8 cellular contexts compared by ENCODE assay signal in the genomic region with DNA sequence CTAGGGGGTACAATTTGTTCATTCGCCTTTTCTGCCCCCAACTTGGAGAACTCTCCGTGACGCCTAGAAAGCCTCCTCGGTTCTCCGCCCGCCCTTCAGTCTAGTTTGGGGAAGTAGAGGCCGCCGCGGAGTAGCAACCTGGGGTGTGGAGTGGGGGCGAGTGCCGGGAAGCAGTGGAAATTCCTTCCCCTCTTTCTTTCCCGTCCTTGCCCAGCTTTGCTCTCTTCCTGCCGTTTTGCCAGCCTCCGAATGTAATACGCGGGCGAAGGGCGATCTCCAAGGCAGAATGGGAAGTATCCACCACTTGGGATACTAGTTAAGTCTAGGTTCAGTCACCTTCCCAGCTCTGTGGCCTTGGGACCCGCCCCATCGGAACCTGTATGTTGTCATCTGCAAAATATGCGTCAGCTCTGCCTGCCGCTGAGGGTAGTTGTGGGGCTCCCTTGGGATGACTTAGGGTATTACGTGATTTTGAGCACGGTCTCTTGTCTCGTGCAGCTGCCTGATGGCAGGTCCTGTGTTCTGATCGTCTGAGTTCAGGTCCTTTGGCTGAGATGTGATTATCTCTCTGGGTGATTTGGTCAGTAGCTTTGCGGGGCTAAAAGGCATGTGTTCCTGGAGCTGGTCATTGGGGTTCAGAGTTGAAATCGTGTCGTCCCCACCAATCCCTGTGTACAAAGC. TPM values are rescaled to one million over a fixed set of nuclear protein-coding genes. Genes with fewer than 3 reads are reported as not detected.
DNase-seq lines count a peak whose midpoint lies in the region; ATAC-seq, FAIRE-seq and TF ChIP-seq lines count a peak whose summit lies in the region.

No MANE protein-coding gene starts in this region.

- DNase-seq in A549 (ENCODE audit: low read depth in 1 of 2, low spot score in 1 of 2) (peak; percentile 50 to 62), NCI-H2196 treated with DMSO at 0.1 percent for 48 hours (lab: John Stamatoyannopoulos, UW; ENCODE audit: unreplicated experiment) (peak; percentile 33), right lobe of liver (peak; percentile 50 to 58 (median 50))
- peak; percentile 49 for DNase-seq in activated CD4-positive, CD25-positive, alpha-beta regulatory T cell treated with anti-CD3 and anti-CD28 coated beads, Interleukin-2, amount 50 U/mL, for 16 hours (ENCODE audit: low read depth, low spot score)
- DNase-seq in stimulated activated CD4-positive, alpha-beta T cell treated with anti-CD3 and anti-CD28 coated beads, Interleukin-4, amount 100 ng/mL, for 4 hours = peak; percentile 58 to 79

- no peak for TF ChIP-seq RAD21 in A549 (conservative IDR thresholded peaks at IDR 0.05 in 1 of 2, IDR thresholded peaks at IDR 0.05 in 1 of 2)

- intact Hi-C loops in right lobe of liver (cut with DNase I) = no loop called here

- H3K27ac ChIP-seq in A549 = peak overlapping the region; percentile 89 to 92
- H3K27ac ChIP-seq in cingulate gyrus (ENCODE audit: low read depth, low read length) = peak overlapping the region; percentile 15
- peak overlapping the region; percentile 23 to 66 (median 53) for H3K27ac ChIP-seq in right lobe of liver

- H3K9me3 ChIP-seq in A549 = no peaks in the 10 kb centered on the region
- H3K9me3 ChIP-seq in right lobe of liver = no peaks in the 10 kb centered on the region

- CTCF ChIA-PET in A549 (lab: Yijun Ruan, JAX) = interaction anchor here (1.4 kb wide), 1 partner anchor 24 kb away, joined by 3 read pairs; no protein-coding TSS in a partner anchor

- no peaks in the 10 kb centered on the region for H3K36me3 ChIP-seq in right lobe of liver

- no peaks in the 10 kb centered on the region for H3K27me3 ChIP-seq in right lobe of liver

- TF ChIP-seq EP300 in A549 (IDR thresholded peaks at IDR 0.05) = no peak

- ATAC-seq in A549 = peak; percentile 68 to 77
- ATAC-seq in GM18520 (IDR thresholded peaks at IDR 0.05; ENCODE audit: unreplicated experiment) = peak; percentile 76
- ATAC-seq in HG03060 (IDR thresholded peaks at IDR 0.05; ENCODE audit: low read depth, unreplicated experiment) = peak; percentile 81
- ATAC-seq in right lobe of liver = peak; percentile 41 to 74 (median 49)

- no peak for TF ChIP-seq CTCF in A549 (IDR thresholded peaks at IDR 0.05)
- TF ChIP-seq CTCF in right lobe of liver (IDR thresholded peaks at IDR 0.05) = no peak

- 13% methylated on average over 28 of the region's 29 CpGs for WGBS in A549 (ENCODE audit: missing lambda C conversion rate)
- 4% methylated on average over 24 of the region's 29 CpGs for WGBS in right lobe of liver (ENCODE audit: insufficient coverage, low coverage, low lambda C conversion rate, missing lambda C conversion rate)

- FAIRE-seq in A549 (lab: Jason Lieb, UNC) = no peak

- TF ChIP-seq POLR2A in A549 (IDR thresholded peaks at IDR 0.05; ENCODE audit: low read length) (no peak), right lobe of liver (IDR thresholded peaks at IDR 0.05) (no peak)

- peak overlapping the region; percentile 95 for H3K4me3 ChIP-seq in A549
- H3K4me3 ChIP-seq in right lobe of liver = peak overlapping the region; percentile 53 to 78 (median 63)

- POLR2A ChIA-PET in A549 (lab: Yijun Ruan, JAX) = no interaction called here

- H3K4me2 ChIP-seq in A549 = peak overlapping the region; percentile 100

- H3K4me1 ChIP-seq in A549 (0 out of 3 replicates have a peak, but pooled peaks cover 6% of the 10 kb centered on the region), right lobe of liver (peaks cover 0 to 8% (median 0%) of the 10 kb centered on the region in 4 donors)

TF ChIP-seq in A549, 52 proteins besides CTCF, POLR2A, EP300 and RAD21:
- TF ChIP-seq KDM1A (IDR thresholded peaks at IDR 0.05; ENCODE audit: low read depth) = no peak
- TF ChIP-seq HOXA7 (CRISPR knock-in tag; IDR thresholded peaks at IDR 0.05) = no peak
- no peak for TF ChIP-seq ESRRA (IDR thresholded peaks at IDR 0.05; ENCODE audit: borderline replicate concordance, low read length)
- TF ChIP-seq, protein P1, sequence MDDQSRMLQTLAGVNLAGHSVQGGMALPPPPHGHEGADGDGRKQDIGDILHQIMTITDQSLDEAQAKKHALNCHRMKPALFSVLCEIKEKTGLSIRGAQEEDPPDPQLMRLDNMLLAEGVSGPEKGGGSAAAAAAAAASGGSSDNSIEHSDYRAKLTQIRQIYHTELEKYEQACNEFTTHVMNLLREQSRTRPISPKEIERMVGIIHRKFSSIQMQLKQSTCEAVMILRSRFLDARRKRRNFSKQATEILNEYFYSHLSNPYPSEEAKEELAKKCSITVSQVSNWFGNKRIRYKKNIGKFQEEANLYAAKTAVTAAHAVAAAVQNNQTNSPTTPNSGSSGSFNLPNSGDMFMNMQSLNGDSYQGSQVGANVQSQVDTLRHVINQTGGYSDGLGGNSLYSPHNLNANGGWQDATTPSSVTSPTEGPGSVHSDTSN (IDR thresholded peaks at IDR 0.05) = no peak
- no peak for TF ChIP-seq CEBPB (IDR thresholded peaks at IDR 0.05)
- TF ChIP-seq, protein P2, sequence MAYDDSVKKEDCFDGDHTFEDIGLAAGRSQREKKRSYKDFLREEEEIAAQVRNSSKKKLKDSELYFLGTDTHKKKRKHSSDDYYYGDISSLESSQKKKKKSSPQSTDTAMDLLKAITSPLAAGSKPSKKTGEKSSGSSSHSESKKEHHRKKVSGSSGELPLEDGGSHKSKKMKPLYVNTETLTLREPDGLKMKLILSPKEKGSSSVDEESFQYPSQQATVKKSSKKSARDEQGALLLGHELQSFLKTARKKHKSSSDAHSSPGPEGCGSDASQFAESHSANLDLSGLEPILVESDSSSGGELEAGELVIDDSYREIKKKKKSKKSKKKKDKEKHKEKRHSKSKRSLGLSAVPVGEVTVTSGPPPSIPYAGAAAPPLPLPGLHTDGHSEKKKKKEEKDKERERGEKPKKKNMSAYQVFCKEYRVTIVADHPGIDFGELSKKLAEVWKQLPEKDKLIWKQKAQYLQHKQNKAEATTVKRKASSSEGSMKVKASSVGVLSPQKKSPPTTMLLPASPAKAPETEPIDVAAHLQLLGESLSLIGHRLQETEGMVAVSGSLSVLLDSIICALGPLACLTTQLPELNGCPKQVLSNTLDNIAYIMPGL (CRISPR knock-in tag; IDR thresholded peaks at IDR 0.05; ENCODE audit: borderline replicate concordance) = no peak
- TF ChIP-seq TFCP2L1 (CRISPR knock-in tag; IDR thresholded peaks at IDR 0.05) = no peak
- no peak for TF ChIP-seq MYC (IDR thresholded peaks at IDR 0.05; ENCODE audit: borderline replicate concordance, low read length)
- no peak for TF ChIP-seq CHD2 (IDR thresholded peaks at IDR 0.05; ENCODE audit: low read length, partially characterized antibody)
- no peak for TF ChIP-seq FOSL2 (IDR thresholded peaks at IDR 0.05)
- TF ChIP-seq FOSL2 (CRISPR knock-in tag; IDR thresholded peaks at IDR 0.05) = no peak
- no peak for TF ChIP-seq NR3C1 (IDR thresholded peaks at IDR 0.05)
TF ChIP-seq in A549: peak in this region for 0.

RNA-seq across cellular contexts. Expression of gene PAM, which starts 0.7 kb away (rescaled TPM):
- polyA plus RNA-seq in A549 (2011; rRNA removed) (25.1 and 31.1 TPM in 2 replicates), A549 (2017; fragmentation: RNase III; extraction: RNeasy Plus Mini Kit Qiagen cat#74134 plus additional on column Dnase treatment) (20.5 to 21.7 TPM (median 21.5 TPM) in 3 replicates)
- polyA plus RNA-seq in A549 (2012; cell fraction: cytosol; rRNA removed) = 4.5 and 6.3 TPM in 2 replicates
- 6.6 TPM in 2 replicates for polyA plus RNA-seq in A549 (2012; cell fraction: nucleus; rRNA removed)
- 17.3 and 17.4 TPM in 2 replicates for polyA minus RNA-seq in A549 (2011; rRNA and poly(A)+ RNA removed)
- 10 to 100 TPM; 10.9 to 22.7 (median 16.8) TPM for total RNA-seq in right lobe of liver

Comparison
In these comparisons a context has a peak if more than half of its experiments do, and no peak if none do; other contexts are left out.
1. Peak in every context shown above with its lines: DNase-seq, ATAC-seq, H3K4me3 ChIP-seq and H3K27ac ChIP-seq.
2. H3K27ac ChIP-seq: peak in every context shown above with its lines; median percentile 90 in A549; 53 in right lobe of liver; 15 in cingulate gyrus.